ENCODE assay signal across 12 cellular contexts in genomic region chr6:54846243-54846856, GRCh38. TPM values are rescaled to one million over a fixed set of nuclear protein-coding genes. Genes with fewer than 3 reads are reported as not detected.
DNase-seq lines count a peak whose midpoint lies in the region; FAIRE-seq and TF ChIP-seq lines count a peak whose summit lies in the region.
"Had no signal": no experiment of that assay in that cellular context is flagged by ENCODE, and none has a peak within 500 bp of the region (broad histone marks: within the 10 kb centered on the region; RNA-seq: fewer than 3 reads in every experiment).

TSS of gene FAM83B (plus strand) at chr6:54846771. CDS start at chr6:54870247, 23,476 bp downstream.

- H3K4me1 Mint-ChIP-seq in endothelial cell (ENCODE audit: unreplicated experiment), result peaks cover 14% of the 10 kb centered on the region

- H2BK120ac ChIP-seq in mesenchymal stem cell (ENCODE audit: low read depth, low read length), result no peak within 1 kb of the TSS

- no peak within 1 kb of the TSS for H2AK5ac ChIP-seq in mesenchymal stem cell (ENCODE audit: low read length, severe bottlenecking)

- H2BK15ac ChIP-seq in mesenchymal stem cell (ENCODE audit: low read depth, poor library complexity, severe bottlenecking), result peak within 1 kb of the TSS; percentile 17

- peak within 1 kb of the TSS; percentile 100 for H3K4me2 ChIP-seq in mesenchymal stem cell (ENCODE audit: low read length, poor library complexity, severe bottlenecking)
- H3K4me2 ChIP-seq: BLaER1 had no signal

- H3K23ac ChIP-seq in mesenchymal stem cell (ENCODE audit: low read length in 2 of 2), result peak within 1 kb of the TSS in 1 of 2 experiments; percentile 72

- peaks cover 7% of the 10 kb centered on the region for H3K27me3 Mint-ChIP-seq in endothelial cell (ENCODE audit: unreplicated experiment)

- peak within 1 kb of the TSS; percentile 0 for H2BK5ac ChIP-seq in mesenchymal stem cell (ENCODE audit: low read depth, low read length, poor library complexity, severe bottlenecking)

- H3K27me3 ChIP-seq in mesenchymal stem cell (ENCODE audit: control insufficient read depth in 1 of 2, insufficient read depth in 1 of 2, low read length in 2 of 2) (peaks cover 4 to 41% of the 10 kb centered on the region in 2 experiments), HAP-1 (ENCODE audit: low read depth) (no peaks in the 10 kb centered on the region)
- H3K27me3 ChIP-seq: BLaER1, SJSA1 had no signal

- peak within 1 kb of the TSS in 1 of 2 experiments; percentile 24 for H2BK12ac ChIP-seq in mesenchymal stem cell (ENCODE audit: low read length in 2 of 2)

- peak within 1 kb of the TSS; percentile 37 to 73 for H3K18ac ChIP-seq in mesenchymal stem cell (ENCODE audit: low read depth in 1 of 2, low read length in 2 of 2)

- WGBS in mesenchymal stem cell, result 2% methylated on average over 42 of the region's 50 CpGs

- H3K14ac ChIP-seq in mesenchymal stem cell (ENCODE audit: low read length in 2 of 2), result peak within 1 kb of the TSS in 1 of 2 experiments; percentile 82

- no peak within 1 kb of the TSS for H3K4ac ChIP-seq in mesenchymal stem cell (ENCODE audit: low read depth in 1 of 2, low read length in 2 of 2)

- peak; percentile 32 for DNase-seq in NCI-H82 (lab: John Stamatoyannopoulos, UW)
- DNase-seq in NCI-H82 treated with DMSO at 0.1 percent for 48 hours (lab: John Stamatoyannopoulos, UW; ENCODE audit: unreplicated experiment), result no peak
- peak; percentile 36 for DNase-seq in endothelial cell (ENCODE audit: low spot score)
- peak; percentile 27 for DNase-seq in mesenchymal stem cell
- DNase-seq in urothelium cell line (ENCODE audit: low spot score), result peak; percentile 38
- no peak for DNase-seq in HAP-1 (ENCODE audit: low spot score in 2 of 2)
- no peak for DNase-seq in NCI-H446 treated with DMSO at 0.1 percent for 48 hours (lab: John Stamatoyannopoulos, UW)
- no peak for DNase-seq in activated gamma-delta T cell (lab: John Stamatoyannopoulos, UW)

- peak within 1 kb of the TSS; percentile 13 for H3K27ac Mint-ChIP-seq in endothelial cell (ENCODE audit: unreplicated experiment)

- H3K4me3 ChIP-seq in mesenchymal stem cell (ENCODE audit: insufficient read depth in 1 of 2, low read depth in 1 of 2, low read length in 2 of 2), result peak within 1 kb of the TSS; percentile 65 to 67
- H3K4me3 ChIP-seq in HAP-1, result no peak within 1 kb of the TSS
- H3K4me3 ChIP-seq: BLaER1, SJSA1 had no signal

- H3K4me1 ChIP-seq in mesenchymal stem cell (ENCODE audit: control insufficient read depth, insufficient read depth, low read depth, low read length) (peaks cover 9% of the 10 kb centered on the region), HAP-1 (peaks cover 8% of the 10 kb centered on the region)
- H3K4me1 ChIP-seq: BLaER1, SJSA1 had no signal

- TF ChIP-seq CTCF in endothelial cell (IDR thresholded peaks at IDR 0.05; ENCODE audit: unreplicated experiment), result no peak

- FAIRE-seq in urothelium cell line (lab: Jason Lieb, UNC), result no peak
- FAIRE-seq: endometrium, H54 had no signal

- peak within 1 kb of the TSS; percentile 93 for H2AFZ ChIP-seq in mesenchymal stem cell (ENCODE audit: low read depth, low read length)

- H3K9me3 Mint-ChIP-seq in endothelial cell (ENCODE audit: unreplicated experiment), result no peaks in the 10 kb centered on the region

- in situ Hi-C loops in HAP-1 (cut with MboI; ENCODE audit: low sequenced_read_pairs), result no loop called here

- no peak within 1 kb of the TSS for H3K27ac ChIP-seq in mesenchymal stem cell (ENCODE audit: low read length, poor library complexity, severe bottlenecking)
- H3K27ac ChIP-seq: BLaER1, SJSA1 had no signal

- H4K91ac ChIP-seq in mesenchymal stem cell (ENCODE audit: low read length), result no peak within 1 kb of the TSS

- H3K36me3 ChIP-seq in mesenchymal stem cell (ENCODE audit: control insufficient read depth in 1 of 2, insufficient read depth in 2 of 2, low read depth in 1 of 2, low read length in 2 of 2) (no peaks in the 10 kb centered on the region), HAP-1 (replicated peaks) (no peaks in the 10 kb centered on the region)
- H3K36me3 ChIP-seq: BLaER1, SJSA1 had no signal

- H3K9ac ChIP-seq in mesenchymal stem cell (ENCODE audit: low read length), result no peak within 1 kb of the TSS
- H3K9ac ChIP-seq: BLaER1 had no signal

- no peak within 1 kb of the TSS for H4K8ac ChIP-seq in mesenchymal stem cell (ENCODE audit: low read length)

- no peaks in the 10 kb centered on the region for H3K79me1 ChIP-seq in mesenchymal stem cell (replicated peaks; ENCODE audit: low read length, poor library complexity, severe bottlenecking)

- no peaks in the 10 kb centered on the region for H3K36me3 Mint-ChIP-seq in endothelial cell (ENCODE audit: low read depth, unreplicated experiment)

- H3K9me3 ChIP-seq in mesenchymal stem cell (ENCODE audit: control insufficient read depth, low read length), result no peaks in the 10 kb centered on the region
- H3K9me3 ChIP-seq in HAP-1, result no peaks in the 10 kb centered on the region
- H3K9me3 ChIP-seq: SJSA1 had no signal

- H3K4me3 Mint-ChIP-seq in endothelial cell (ENCODE audit: unreplicated experiment), result peak within 1 kb of the TSS; percentile 97

RNA-seq across cellular contexts. Expression of gene FAM83B, which starts in this region (rescaled TPM):
- total RNA-seq in endothelial cell (ENCODE audit: unreplicated experiment), result 1.1 TPM
- 0.04 TPM for polyA plus RNA-seq in mesenchymal stem cell (2013, experiment 1 of 2)
- polyA plus RNA-seq in mesenchymal stem cell (2013, experiment 2 of 2), result 0.04 TPM
- total RNA-seq: SJSA1 had no signal

Comparison
In these comparisons a context has a peak if more than half of its experiments do, and no peak if none do; other contexts are left out.
1. DNase-seq: peak in NCI-H82 (single experiment), endothelial cell (single experiment), mesenchymal stem cell (single experiment) and urothelium cell line (single experiment); none in NCI-H82 treated with DMSO at 0.1 percent for 48 hours (single experiment), HAP-1 (0 of 2), NCI-H446 treated with DMSO at 0.1 percent for 48 hours (single experiment) and activated gamma-delta T cell (single experiment).